24 cellular contexts compared by ENCODE assay signal in genomic region chr13:92513672-92514071, GRCh38.
"Had no signal": no experiment of that assay in that cellular context is flagged by ENCODE, and none has a peak within 500 bp of the region (broad histone marks: within the 10 kb centered on the region; RNA-seq: fewer than 3 reads in every experiment).

No MANE protein-coding gene starts in this region.

- H3K4me1 Mint-ChIP-seq: activated B cell treated with CpG ODN at 0.5 μM for 24 hours; activated CD4-positive, alpha-beta T cell treated with anti-CD3 and anti-CD28 coated beads, Interleukin-2, amount 10 ng/mL, durations not matched to agents 7 days and 5 days; activated naive CD4-positive, alpha-beta T cell treated with anti-CD3 and anti-CD28 coated beads, Interleukin-2, amount 10 ng/mL, durations not matched to agents 7 days and 5 days; activated naive CD8-positive, alpha-beta T cell treated with anti-CD3 and anti-CD28 coated beads, Interleukin-2, amount 10 ng/mL, durations not matched to agents 7 days and 5 days; T-cell had no signal

- H3K36me3 Mint-ChIP-seq: activated CD4-positive, alpha-beta memory T cell treated with anti-CD3 and anti-CD28 coated beads for 36 hours; activated naive CD4-positive, alpha-beta T cell treated with anti-CD3 and anti-CD28 coated beads, Interleukin-2, amount 10 ng/mL, durations not matched to agents 7 days and 5 days; activated naive CD8-positive, alpha-beta T cell treated with anti-CD3 and anti-CD28 coated beads, Interleukin-2, amount 10 ng/mL, durations not matched to agents 7 days and 5 days; brain; T-cell had no signal

- H3K27me3 Mint-ChIP-seq: activated B cell treated with CpG ODN at 0.5 μM for 24 hours; activated CD4-positive, alpha-beta memory T cell treated with anti-CD3 and anti-CD28 coated beads for 36 hours; activated CD4-positive, alpha-beta T cell treated with anti-CD3 and anti-CD28 coated beads, Interleukin-2, amount 10 ng/mL, durations not matched to agents 7 days and 5 days; activated naive CD4-positive, alpha-beta T cell treated with anti-CD3 and anti-CD28 coated beads, Interleukin-2, amount 10 ng/mL, durations not matched to agents 7 days and 5 days; activated naive CD8-positive, alpha-beta T cell treated with anti-CD3 and anti-CD28 coated beads, Interleukin-2, amount 10 ng/mL, durations not matched to agents 7 days and 5 days; T-cell had no signal

- H2AFZ ChIP-seq: PC-9 had no signal

- H3K9me3 ChIP-seq: adrenal gland had no signal

- H3K4me1 ChIP-seq: adrenal gland had no signal

- H3K4me3 Mint-ChIP-seq: activated B cell treated with CpG ODN at 0.5 μM for 24 hours; activated CD4-positive, alpha-beta memory T cell treated with anti-CD3 and anti-CD28 coated beads for 36 hours; activated CD4-positive, alpha-beta T cell treated with anti-CD3 and anti-CD28 coated beads, Interleukin-2, amount 10 ng/mL, durations not matched to agents 7 days and 5 days; activated naive CD4-positive, alpha-beta T cell treated with anti-CD3 and anti-CD28 coated beads, Interleukin-2, amount 10 ng/mL, durations not matched to agents 7 days and 5 days; activated naive CD8-positive, alpha-beta T cell treated with anti-CD3 and anti-CD28 coated beads, Interleukin-2, amount 10 ng/mL, durations not matched to agents 7 days and 5 days; activated T-cell treated with anti-CD3 and anti-CD28 coated beads, Interleukin-2, amount 50 U/mL, for 4 hours; brain; T-cell had no signal

- H3K36me3 ChIP-seq: adrenal gland, cardiac muscle cell had no signal

- H3K4me2 ChIP-seq: PC-9 had no signal

- H3K27ac ChIP-seq: adrenal gland, cardiac muscle cell, PC-9, SK-N-MC had no signal

- H3K4me3 ChIP-seq: adrenal gland, cardiac muscle cell, PC-9, SK-N-MC had no signal

- DNase-seq: activated B cell treated with CpG ODN at 0.5 μM for 24 hours; activated CD4-positive, alpha-beta memory T cell treated with anti-CD3 and anti-CD28 coated beads for 36 hours; activated CD4-positive, alpha-beta T cell treated with anti-CD3 and anti-CD28 coated beads, Interleukin-2, amount 10 ng/mL, durations not matched to agents 7 days and 5 days; activated CD8-positive, alpha-beta memory T cell treated with anti-CD3 and anti-CD28 coated beads for 24 hours; activated gamma-delta T cell; activated naive CD4-positive, alpha-beta T cell treated with anti-CD3 and anti-CD28 coated beads, Interleukin-2, amount 10 ng/mL, durations not matched to agents 7 days and 5 days; activated naive CD8-positive, alpha-beta T cell treated with anti-CD3 and anti-CD28 coated beads, Interleukin-2, amount 10 ng/mL, durations not matched to agents 7 days and 5 days; activated T-cell treated with anti-CD3 and anti-CD28 coated beads, Interleukin-2, amount 50 U/mL, for 4 hours; adrenal gland; anterior cingulate cortex; Karpas-422; NCI-H1105 treated with DMSO at 0.1 percent for 48 hours; NCI-H1436 treated with DMSO at 0.1 percent for 48 hours; NCI-H187; NCI-H2081; NCI-H510A treated with DMSO at 0.1 percent for 48 hours; NCI-H69; PC-9; T-cell; T-helper 2 cell; T1000 had no signal

- H3K27ac Mint-ChIP-seq: activated B cell treated with CpG ODN at 0.5 μM for 24 hours; activated CD4-positive, alpha-beta memory T cell treated with anti-CD3 and anti-CD28 coated beads for 36 hours; activated CD4-positive, alpha-beta T cell treated with anti-CD3 and anti-CD28 coated beads, Interleukin-2, amount 10 ng/mL, durations not matched to agents 7 days and 5 days; activated naive CD4-positive, alpha-beta T cell treated with anti-CD3 and anti-CD28 coated beads, Interleukin-2, amount 10 ng/mL, durations not matched to agents 7 days and 5 days; activated naive CD8-positive, alpha-beta T cell treated with anti-CD3 and anti-CD28 coated beads, Interleukin-2, amount 10 ng/mL, durations not matched to agents 7 days and 5 days; brain; T-cell had no signal
